ENCODE assay signal across 8 cellular contexts in genomic region chr3:12875857-12876451, GRCh38. TPM values are rescaled to one million over a fixed set of nuclear protein-coding genes. Genes with fewer than 3 reads are reported as not detected.
DNase-seq lines count a peak whose midpoint lies in the region; ATAC-seq, FAIRE-seq and TF ChIP-seq lines count a peak whose summit lies in the region.

No MANE protein-coding gene starts in this region.

- FAIRE-seq in A549 (lab: Jason Lieb, UNC) = no peak

- no peak for TF ChIP-seq POLR2A in A549 (IDR thresholded peaks at IDR 0.05; ENCODE audit: low read length)

- H3K36me3 Mint-ChIP-seq in activated T-cell treated with anti-CD3 and anti-CD28 coated beads, Interleukin-2, amount 50 U/mL, for 72 hours (ENCODE audit: insufficient read depth in 2 of 2) = no peaks in the 10 kb centered on the region
- peaks cover 1% of the 10 kb centered on the region for H3K36me3 Mint-ChIP-seq in stimulated activated effector memory CD8-positive, alpha-beta T cell treated with anti-CD3 and anti-CD28 coated beads, Interleukin-12 subunit alpha, Interleukin-12 subunit beta, amount 100 ng/mL, for 72 hours

- H3K9me3 ChIP-seq in A549 (no peaks in the 10 kb centered on the region), right cardiac atrium (ENCODE audit: control insufficient read depth, low read length) (no peaks in the 10 kb centered on the region)

- CTCF ChIA-PET in A549 (lab: Yijun Ruan, JAX) = interaction anchor here (1.1 to 10.6 kb wide), 2 partner anchors 16 to 34 kb away, joined by 4 to 90 read pairs; partner anchors contain the start of gene RPL32

- H3K4me3 ChIP-seq in A549 (peak overlapping the region; percentile 35; the same call in 2 of the 3 replicates), right cardiac atrium (ENCODE audit: low read length) (no peak overlapping the region)

- H3K4me3 Mint-ChIP-seq in activated T-cell treated with anti-CD3 and anti-CD28 coated beads, Interleukin-2, amount 50 U/mL, for 72 hours = peak overlapping the region in 1 of 2 donors; percentile 24
- H3K4me3 Mint-ChIP-seq in stimulated activated effector memory CD8-positive, alpha-beta T cell treated with anti-CD3 and anti-CD28 coated beads, Interleukin-12 subunit alpha, Interleukin-12 subunit beta, amount 100 ng/mL, for 72 hours = no peak overlapping the region

- H3K9me3 Mint-ChIP-seq in activated T-cell treated with anti-CD3 and anti-CD28 coated beads, Interleukin-2, amount 50 U/mL, for 72 hours = no peaks in the 10 kb centered on the region
- H3K9me3 Mint-ChIP-seq in stimulated activated effector memory CD8-positive, alpha-beta T cell treated with anti-CD3 and anti-CD28 coated beads, Interleukin-12 subunit alpha, Interleukin-12 subunit beta, amount 100 ng/mL, for 72 hours = no peaks in the 10 kb centered on the region

- POLR2A ChIA-PET in A549 (lab: Yijun Ruan, JAX) = no interaction called here

- H3K27ac ChIP-seq in A549 = peak overlapping the region in 1 of 2 experiments; percentile 63; a peak in 3 of 6 replicates
- H3K27ac ChIP-seq in right cardiac atrium (ENCODE audit: low read length) = no peak overlapping the region

- TF ChIP-seq CTCF in A549 (IDR thresholded peaks at IDR 0.05) = peak; percentile 23; the same call in 1 of the 3 replicates

- no peak for TF ChIP-seq RAD21 in A549 (conservative IDR thresholded peaks at IDR 0.05 in 1 of 2, IDR thresholded peaks at IDR 0.05 in 1 of 2)

- ATAC-seq in A549 (peak; percentile 44 to 82), GM18909 (IDR thresholded peaks at IDR 0.05; ENCODE audit: poor library complexity, unreplicated experiment) (peak; percentile 51), right cardiac atrium (peak; percentile 80 to 83), HG02623 (IDR thresholded peaks at IDR 0.05; ENCODE audit: unreplicated experiment) (no peak), GM21526 (IDR thresholded peaks at IDR 0.05; ENCODE audit: low FRiP score, unreplicated experiment) (no peak)
- ATAC-seq in activated T-cell treated with anti-CD3 and anti-CD28 coated beads, Interleukin-2, amount 50 U/mL, for 72 hours (replicated peaks in 1 of 2) = peak; percentile 62 to 68
- ATAC-seq in stimulated activated effector memory CD8-positive, alpha-beta T cell treated with anti-CD3 and anti-CD28 coated beads, Interleukin-12 subunit alpha, Interleukin-12 subunit beta, amount 100 ng/mL, for 72 hours = peak; percentile 54

- H3K4me1 ChIP-seq in A549 = 0 out of 3 replicates have a peak, but pooled peaks cover 3% of the 10 kb centered on the region
- H3K4me1 ChIP-seq in right cardiac atrium (ENCODE audit: control insufficient read depth, insufficient read depth, low read length) = no peaks in the 10 kb centered on the region

- H3K4me1 Mint-ChIP-seq in activated T-cell treated with anti-CD3 and anti-CD28 coated beads, Interleukin-2, amount 50 U/mL, for 72 hours (ENCODE audit: low read depth) = no peaks in the 10 kb centered on the region
- peaks cover 11% of the 10 kb centered on the region for H3K4me1 Mint-ChIP-seq in stimulated activated effector memory CD8-positive, alpha-beta T cell treated with anti-CD3 and anti-CD28 coated beads, Interleukin-12 subunit alpha, Interleukin-12 subunit beta, amount 100 ng/mL, for 72 hours

- peaks cover 20% of the 10 kb centered on the region for H3K27me3 Mint-ChIP-seq in activated T-cell treated with anti-CD3 and anti-CD28 coated beads, Interleukin-2, amount 50 U/mL, for 72 hours (ENCODE audit: low read depth)

- H3K4me2 ChIP-seq in A549 = peak overlapping the region; percentile 70

- H3K27me3 ChIP-seq in right cardiac atrium (ENCODE audit: control insufficient read depth, insufficient read depth) = no peaks in the 10 kb centered on the region

- no peak for DNase-seq in A549 (ENCODE audit: low read depth in 1 of 2, low spot score in 1 of 2)
- peak; percentile 19 to 35 for DNase-seq in activated T-cell treated with anti-CD3 and anti-CD28 coated beads, Interleukin-2, amount 50 U/mL, for 72 hours
- peak; percentile 61 to 86 (median 80) for DNase-seq in right cardiac atrium
- no peak for DNase-seq in stimulated activated effector memory CD8-positive, alpha-beta T cell treated with anti-CD3 and anti-CD28 coated beads, Interleukin-12 subunit alpha, Interleukin-12 subunit beta, amount 100 ng/mL, for 72 hours (ENCODE audit: low spot score in 2 of 2)
- DNase-seq in cerebellar nuclear complex (lab: John Stamatoyannopoulos, UW) = no peak

- H3K27ac Mint-ChIP-seq in activated T-cell treated with anti-CD3 and anti-CD28 coated beads, Interleukin-2, amount 50 U/mL, for 72 hours = no peak overlapping the region
- no peak overlapping the region for H3K27ac Mint-ChIP-seq in stimulated activated effector memory CD8-positive, alpha-beta T cell treated with anti-CD3 and anti-CD28 coated beads, Interleukin-12 subunit alpha, Interleukin-12 subunit beta, amount 100 ng/mL, for 72 hours

- WGBS in A549 (ENCODE audit: missing lambda C conversion rate) = 73% methylated on average over 18 of the region's 47 CpGs
- WGBS in right cardiac atrium = 18% methylated on average over 47 of the region's 47 CpGs

- no peak for TF ChIP-seq EP300 in A549 (IDR thresholded peaks at IDR 0.05)

- intact Hi-C loops in right cardiac atrium (cut with DNase I) = loop anchor here in 1 of 4 donors (10.0 kb wide), 1 partner anchor 961 kb away; no protein-coding TSS in a partner anchor

TF ChIP-seq in A549, 52 proteins besides CTCF, POLR2A, EP300 and RAD21:
- TF ChIP-seq CHD2 (IDR thresholded peaks at IDR 0.05; ENCODE audit: low read length, partially characterized antibody) (no peak), ZC3H11A (IDR thresholded peaks at IDR 0.05) (no peak), PHF8 (IDR thresholded peaks at IDR 0.05; ENCODE audit: borderline replicate concordance, low read depth) (no peak), CHD4 (IDR thresholded peaks at IDR 0.05; ENCODE audit: borderline replicate concordance) (no peak)

RNA-seq across cellular contexts. Expression of gene RPL32, which starts 34.6 kb away (rescaled TPM):
- polyA plus RNA-seq in A549 (2011; rRNA removed) (2,852 and 3,429 TPM in 2 replicates), A549 (2017; fragmentation: RNase III; extraction: RNeasy Plus Mini Kit Qiagen cat#74134 plus additional on column Dnase treatment) (2,144 to 2,316 TPM (median 2,167 TPM) in 3 replicates), right cardiac atrium (1,539 TPM)
- polyA plus RNA-seq in A549 (2012; cell fraction: cytosol; rRNA removed) = 2,068 and 2,204 TPM in 2 replicates
- polyA plus RNA-seq in A549 (2012; cell fraction: nucleus; rRNA removed) = 454 and 476 TPM in 2 replicates
- 916 and 1,159 TPM in 2 replicates for polyA minus RNA-seq in A549 (2011; rRNA and poly(A)+ RNA removed)
- total RNA-seq in activated T-cell treated with anti-CD3 and anti-CD28 coated beads, Interleukin-2, amount 50 U/mL, for 72 hours = 1,000 to 10,000 TPM; 2,781 to 2,931 TPM
- total RNA-seq in right cardiac atrium = 1,000 to 10,000 TPM in 3 of 4 donors, 100 to 1,000 TPM in 1; 993 to 1,089 (median 1,033) TPM

Comparison
In these comparisons a context has a peak if more than half of its experiments do, and no peak if none do; other contexts are left out.
1. ATAC-seq: peak in A549 (2 of 2), GM18909 (single experiment), activated T-cell treated with anti-CD3 and anti-CD28 coated beads, Interleukin-2, amount 50 U/mL, for 72 hours (2 of 2), right cardiac atrium (2 of 2) and stimulated activated effector memory CD8-positive, alpha-beta T cell treated with anti-CD3 and anti-CD28 coated beads, Interleukin-12 subunit alpha, Interleukin-12 subunit beta, amount 100 ng/mL, for 72 hours (single experiment); none in HG02623 (single experiment) and GM21526 (single experiment).
2. DNase-seq: peak in activated T-cell treated with anti-CD3 and anti-CD28 coated beads, Interleukin-2, amount 50 U/mL, for 72 hours (2 of 2) and right cardiac atrium (3 of 3); none in A549 (0 of 2), stimulated activated effector memory CD8-positive, alpha-beta T cell treated with anti-CD3 and anti-CD28 coated beads, Interleukin-12 subunit alpha, Interleukin-12 subunit beta, amount 100 ng/mL, for 72 hours (0 of 2) and cerebellar nuclear complex (0 of 2).